8 cellular contexts compared by ENCODE assay signal in genomic region chr3:184005981-184006507, GRCh38. TPM values are rescaled to one million over a fixed set of nuclear protein-coding genes. Genes with fewer than 3 reads are reported as not detected.
DNase-seq lines count a peak whose midpoint lies in the region; ATAC-seq and TF ChIP-seq lines count a peak whose summit lies in the region.

No MANE protein-coding gene starts in this region.

- peak; percentile 64 for DNase-seq in activated CD4-positive, alpha-beta T cell treated with anti-CD3 and anti-CD28 coated beads for 36 hours
- no peak for DNase-seq in activated CD4-positive, alpha-beta T cell treated with anti-CD3 and anti-CD28 coated beads, Interleukin-2, amount 50 U/mL, for 1 hour
- DNase-seq in NCI-H1694 treated with DMSO at 0.1 percent for 48 hours (lab: John Stamatoyannopoulos, UW) = peak; percentile 47
- peak; percentile 75 for DNase-seq in WERI-Rb-1
- DNase-seq in Right ventricle myocardium superior = peak; percentile 76
- peak; percentile 93 for DNase-seq in renal cortical epithelial cell (ENCODE audit: low read depth)
- DNase-seq in T-helper 2 cell = no peak

- CTCF ChIA-PET in activated CD4-positive, alpha-beta T cell treated with anti-CD3 and anti-CD28 coated beads for 36 hours (lab: Charles Lee) = interaction anchor here (0.6 to 1.9 kb wide), 6 partner anchors 8 to 110 kb away, joined by 3 to 6 read pairs (median 4); partner anchors contain the start of gene ABCC5

- no peaks in the 10 kb centered on the region for H3K9me3 ChIP-seq in WERI-Rb-1 (ENCODE audit: severe bottlenecking)

- H3K4me3 Mint-ChIP-seq in activated CD4-positive, alpha-beta T cell treated with anti-CD3 and anti-CD28 coated beads for 36 hours = no peak overlapping the region

- H3K36me3 ChIP-seq in WERI-Rb-1 = peaks cover 5% of the 10 kb centered on the region

- peaks cover 13% of the 10 kb centered on the region for H3K4me1 Mint-ChIP-seq in activated CD4-positive, alpha-beta T cell treated with anti-CD3 and anti-CD28 coated beads for 36 hours

- no peak overlapping the region for H3K27ac Mint-ChIP-seq in activated CD4-positive, alpha-beta T cell treated with anti-CD3 and anti-CD28 coated beads for 36 hours

- H3K36me3 Mint-ChIP-seq in activated CD4-positive, alpha-beta T cell treated with anti-CD3 and anti-CD28 coated beads for 36 hours (ENCODE audit: low read depth) = peaks cover 10% of the 10 kb centered on the region

- peak; percentile 84 for ATAC-seq in activated CD4-positive, alpha-beta T cell treated with anti-CD3 and anti-CD28 coated beads for 36 hours
- ATAC-seq in HG02610 (IDR thresholded peaks at IDR 0.05; ENCODE audit: unreplicated experiment) (peak; percentile 83), Right ventricle myocardium superior (ENCODE audit: poor library complexity) (peak; percentile 77)

- no peaks in the 10 kb centered on the region for H3K9me3 Mint-ChIP-seq in activated CD4-positive, alpha-beta T cell treated with anti-CD3 and anti-CD28 coated beads for 36 hours (ENCODE audit: low read depth)

- no peak overlapping the region for H3K4me3 ChIP-seq in WERI-Rb-1 (ENCODE audit: low read depth, low read length)

- no peaks in the 10 kb centered on the region for H3K27me3 ChIP-seq in WERI-Rb-1 (ENCODE audit: insufficient read depth, low read depth, severe bottlenecking)

- no peak for TF ChIP-seq CTCF in WERI-Rb-1 (IDR thresholded peaks at IDR 0.05; ENCODE audit: low read depth, low read length)

- peak overlapping the region; percentile 54 for H3K27ac ChIP-seq in WERI-Rb-1

- no peaks in the 10 kb centered on the region for H3K27me3 Mint-ChIP-seq in activated CD4-positive, alpha-beta T cell treated with anti-CD3 and anti-CD28 coated beads for 36 hours

- POLR2A ChIA-PET in activated CD4-positive, alpha-beta T cell treated with anti-CD3 and anti-CD28 coated beads for 36 hours (lab: Charles Lee) = no interaction called here

- intact Hi-C loops in activated CD4-positive, alpha-beta T cell treated with anti-CD3 and anti-CD28 coated beads for 36 hours (cut with DNase I, micrococcal nuclease) = no loop called here
- intact Hi-C loops in Right ventricle myocardium superior (cut with DNase I) = loop anchor here (5.0 kb wide), 1 partner anchor 369 kb away; the partner anchor contains the start of gene KLHL24

RNA-seq across cellular contexts. Expression of gene ABCC5, which starts 11.6 kb away (rescaled TPM):
- total RNA-seq in activated CD4-positive, alpha-beta T cell treated with anti-CD3 and anti-CD28 coated beads for 36 hours = 10 to 100 TPM; 12.5 to 15.8 TPM
- total RNA-seq in Right ventricle myocardium superior (44.5 TPM), renal cortical epithelial cell (12.0 and 93.6 TPM in 2 replicates)

RNA-seq across cellular contexts. Expression of gene HTR3D, which starts 25.5 kb away (rescaled TPM):
- total RNA-seq in activated CD4-positive, alpha-beta T cell treated with anti-CD3 and anti-CD28 coated beads for 36 hours = not detected
- total RNA-seq in Right ventricle myocardium superior (not detected), renal cortical epithelial cell (0.10 TPM in 1 of 2 replicates, not detected in the other)

RNA-seq across cellular contexts. Expression of gene HTR3C, which starts 46.8 kb away (rescaled TPM):
- total RNA-seq in activated CD4-positive, alpha-beta T cell treated with anti-CD3 and anti-CD28 coated beads for 36 hours = not detected
- total RNA-seq in Right ventricle myocardium superior (not detected), renal cortical epithelial cell (not detected in 2 replicates)

Comparison
In these comparisons a context has a peak if more than half of its experiments do, and no peak if none do; other contexts are left out.
1. DNase-seq: peak in activated CD4-positive, alpha-beta T cell treated with anti-CD3 and anti-CD28 coated beads for 36 hours (single experiment), NCI-H1694 treated with DMSO at 0.1 percent for 48 hours (single experiment), WERI-Rb-1 (single experiment), Right ventricle myocardium superior (single experiment) and renal cortical epithelial cell (single experiment); none in activated CD4-positive, alpha-beta T cell treated with anti-CD3 and anti-CD28 coated beads, Interleukin-2, amount 50 U/mL, for 1 hour (single experiment) and T-helper 2 cell (0 of 5).
2. Peak in every context shown above with its lines, with median percentiles within 50 percentile points of each other: ATAC-seq.